5 cellular contexts compared by ENCODE assay signal in genomic region chr7:76993831-76994230, GRCh38. TPM values are rescaled to one million over a fixed set of nuclear protein-coding genes. Genes with fewer than 3 reads are reported as not detected.
"Had no signal": no experiment of that assay in that cellular context is flagged by ENCODE, and none has a peak within 500 bp of the region (broad histone marks: within the 10 kb centered on the region; RNA-seq: fewer than 3 reads in every experiment).

No MANE protein-coding gene starts in this region.

RNA-seq across cellular contexts. Expression of gene SPDYE17, which starts 38.3 kb away (rescaled TPM):
- total RNA-seq: K562, M059J, SK-MEL-5 had no signal
- polyA plus RNA-seq: IgD-negative memory B cell, K562, SK-N-SH had no signal
